In genomic region chr2:69789129-69789528, GRCh38 we compare ENCODE assay signal across 8 cellular contexts. TPM values are rescaled to one million over a fixed set of nuclear protein-coding genes. Genes with fewer than 3 reads are reported as not detected.
DNase-seq lines count a peak whose midpoint lies in the region; ATAC-seq and TF ChIP-seq lines count a peak whose summit lies in the region.

No MANE protein-coding gene starts in this region.

- TF ChIP-seq CTCF in cardiac muscle cell (IDR thresholded peaks at IDR 0.05; ENCODE audit: low read depth, low read length) (no peak), OCI-LY7 (conservative IDR thresholded peaks at IDR 0.05; ENCODE audit: low read length) (no peak), vagina (IDR thresholded peaks at IDR 0.05) (no peak), PC-3 (conservative IDR thresholded peaks at IDR 0.05; ENCODE audit: low read depth, low read length) (no peak)

- BruUV-seq in OCI-LY7 (replicated peaks; lab: Mats Ljungman, UMichigan): no TSS peak
- BruUV-seq in PC-3 (replicated peaks; lab: Mats Ljungman, UMichigan): no TSS peak

- no peaks in the 10 kb centered on the region for H3K27me3 ChIP-seq in cardiac muscle cell
- H3K27me3 ChIP-seq in vagina: no peaks in the 10 kb centered on the region
- H3K27me3 ChIP-seq in PC-3 (ENCODE audit: low read length): no peaks in the 10 kb centered on the region

- no peaks in the 10 kb centered on the region for H3K9me3 ChIP-seq in cardiac muscle cell (ENCODE audit: low read depth)
- no peaks in the 10 kb centered on the region for H3K9me3 ChIP-seq in OCI-LY7 (ENCODE audit: low read length)
- no peaks in the 10 kb centered on the region for H3K9me3 ChIP-seq in vagina
- H3K9me3 ChIP-seq in PC-3 (ENCODE audit: low read length): no peaks in the 10 kb centered on the region

- H2AFZ ChIP-seq in OCI-LY7 (ENCODE audit: low read length): peak overlapping the region; percentile 99
- H2AFZ ChIP-seq in PC-3 (ENCODE audit: low read length): no peak overlapping the region

- H3K27ac ChIP-seq in cardiac muscle cell (peak overlapping the region; percentile 86), OCI-LY7 (ENCODE audit: low read depth, low read length, poor library complexity, severe bottlenecking) (peak overlapping the region; percentile 49), vagina (peak overlapping the region; percentile 73), PC-3 (ENCODE audit: low read length) (no peak overlapping the region), substantia nigra (ENCODE audit: low read depth, low read length, poor library complexity, severe bottlenecking) (no peak overlapping the region)

- H3K36me3 ChIP-seq in cardiac muscle cell (no peaks in the 10 kb centered on the region), OCI-LY7 (ENCODE audit: insufficient read depth, low read length) (no peaks in the 10 kb centered on the region), vagina (peaks cover 0 to 17% of the 10 kb centered on the region in 2 donors), PC-3 (ENCODE audit: low read depth, low read length) (no peaks in the 10 kb centered on the region; the same call in 1 of the 2 replicates)

- no peaks in the 10 kb centered on the region for H3F3A ChIP-seq in PC-3 (ENCODE audit: low read length, unreplicated experiment)

- H3K79me2 ChIP-seq in OCI-LY7 (ENCODE audit: insufficient read depth, low read depth, low read length) (no peaks in the 10 kb centered on the region), PC-3 (ENCODE audit: low read length) (no peaks in the 10 kb centered on the region)

- CTCF ChIA-PET in OCI-LY7 (lab: Charles Lee; ENCODE audit: unreplicated experiment) (no interaction called here), PC-3 (lab: Charles Lee) (no interaction called here)

- peak in 1 of 2 donors; percentile 82 for DNase-seq in cardiac muscle cell (ENCODE audit: low read depth in 1 of 2, low spot score in 1 of 2)
- DNase-seq in Right ventricle myocardium inferior (ENCODE audit: missing footprints): no peak
- peak; percentile 11 for DNase-seq in OCI-LY7 (ENCODE audit: low spot score)
- DNase-seq in immature natural killer cell: no peak
- DNase-seq in vagina (ENCODE audit: extremely low spot score in 2 of 2): no peak
- DNase-seq in PC-3: no peak
- no peak for DNase-seq in C1 segment of cervical spinal cord (lab: John Stamatoyannopoulos, UW)
- no peak for DNase-seq in substantia nigra (lab: John Stamatoyannopoulos, UW)

- H3K36me3 Mint-ChIP-seq in immature natural killer cell: peaks cover 14 to 28% (median 27%) of the 10 kb centered on the region in 3 donors

- POLR2A ChIA-PET in OCI-LY7 (lab: Charles Lee): interaction anchor here (0.9 to 2.7 kb wide), 8 partner anchors 10 to 402 kb away, joined by 3 to 11 read pairs (median 6); partner anchors contain the start of genes C2orf42 and GMCL1
- POLR2A ChIA-PET in PC-3 (lab: Charles Lee; ENCODE audit: unreplicated experiment): no interaction called here

- no peaks in the 10 kb centered on the region for H3K9me3 Mint-ChIP-seq in immature natural killer cell

- H3K9me2 ChIP-seq in OCI-LY7 (ENCODE audit: insufficient read depth, low read length): no peaks in the 10 kb centered on the region
- H3K9me2 ChIP-seq in PC-3 (replicated peaks; ENCODE audit: low read length): no peaks in the 10 kb centered on the region

- H3K27ac Mint-ChIP-seq in immature natural killer cell: peak overlapping the region in 4 of 6 donors; percentile 52 to 92 (median 86)

- H3K4me3 ChIP-seq in cardiac muscle cell (no peak overlapping the region), OCI-LY7 (ENCODE audit: low read depth, low read length, poor library complexity, severe bottlenecking) (peak overlapping the region; percentile 61), vagina (no peak overlapping the region), PC-3 (ENCODE audit: low read length) (no peak overlapping the region)

- H3K4me1 ChIP-seq in cardiac muscle cell (ENCODE audit: low read depth) (peaks cover 23% of the 10 kb centered on the region), OCI-LY7 (ENCODE audit: insufficient read depth, low read length, poor library complexity, severe bottlenecking) (peaks cover 36% of the 10 kb centered on the region), vagina (peaks cover 32% of the 10 kb centered on the region), PC-3 (ENCODE audit: insufficient read depth, low read length) (no peaks in the 10 kb centered on the region)

- H3K4me2 ChIP-seq in OCI-LY7 (ENCODE audit: low read length) (peak overlapping the region; percentile 82), PC-3 (ENCODE audit: low read length) (no peak overlapping the region)

- intact Hi-C loops in Right ventricle myocardium inferior (cut with DNase I): no loop called here
- intact Hi-C loops in OCI-LY7 (cut with micrococcal nuclease; ENCODE audit: unreplicated experiment): no loop called here
- intact Hi-C loops in vagina (cut with DNase I): no loop called here
- intact Hi-C loops in PC-3 (cut with micrococcal nuclease): no loop called here

- no peaks in the 10 kb centered on the region for H3K27me3 Mint-ChIP-seq in immature natural killer cell (ENCODE audit: low read depth in 3 of 3)

- TF ChIP-seq POLR2A in vagina (IDR thresholded peaks at IDR 0.05): no peak

- H3K4me1 Mint-ChIP-seq in immature natural killer cell: peaks cover 21 to 25% of the 10 kb centered on the region in 2 donors

- H4K20me1 ChIP-seq in OCI-LY7 (ENCODE audit: insufficient read depth, low read length) (no peaks in the 10 kb centered on the region), PC-3 (ENCODE audit: low read length) (no peaks in the 10 kb centered on the region)

- no peak for ATAC-seq in Right ventricle myocardium inferior
- ATAC-seq in PC-3: no peak

- H3K9ac ChIP-seq in PC-3 (ENCODE audit: low read length): no peak overlapping the region

- H3K4me3 Mint-ChIP-seq in immature natural killer cell: peak overlapping the region in 1 of 5 donors; percentile 46

RNA-seq across cellular contexts. Expression of gene GMCL1, which starts 40.3 kb away (rescaled TPM):
- total RNA-seq in cardiac muscle cell: 20.6 and 46.5 TPM in 2 replicates
- 13.2 and 22.8 TPM in 2 replicates for polyA plus RNA-seq in cardiac muscle cell
- total RNA-seq in Right ventricle myocardium inferior: 4.3 TPM
- total RNA-seq in OCI-LY7 (2014; rRNA removed; shearing (Covaris generic)): 11.9 and 14.4 TPM in 2 replicates
- total RNA-seq in OCI-LY7 (2022): 25.9 and 28.2 TPM in 2 replicates
- 10 to 100 TPM; 38.4 to 52.9 (median 38.9) TPM for polyA plus RNA-seq in immature natural killer cell
- 13.0 TPM for total RNA-seq in vagina
- 12.7 TPM in 2 replicates for total RNA-seq in PC-3 (2014; rRNA removed)

RNA-seq across cellular contexts. Expression of gene ANXA4, which starts 47.2 kb away (rescaled TPM):
- total RNA-seq in cardiac muscle cell: 11.0 and 18.0 TPM in 2 replicates
- 27.2 and 36.1 TPM in 2 replicates for polyA plus RNA-seq in cardiac muscle cell
- 27.5 TPM for total RNA-seq in Right ventricle myocardium inferior
- total RNA-seq in OCI-LY7 (2014; rRNA removed; shearing (Covaris generic)): 0.38 and 0.72 TPM in 2 replicates
- 3.5 and 3.6 TPM in 2 replicates for total RNA-seq in OCI-LY7 (2022)
- 10 to 100 TPM; 80.8 to 86.1 (median 85.5) TPM for polyA plus RNA-seq in immature natural killer cell
- 63.6 TPM for total RNA-seq in vagina
- 43.3 and 51.1 TPM in 2 replicates for total RNA-seq in PC-3 (2014; rRNA removed)

Comparison
In these comparisons a context has a peak if more than half of its experiments do, and no peak if none do; other contexts are left out.
1. H3K27ac ChIP-seq: peak in cardiac muscle cell (single experiment), OCI-LY7 (single experiment) and vagina (single experiment); none in PC-3 (single experiment) and substantia nigra (single experiment).